Comparison of ENCODE assay signal across 8 cellular contexts in genomic region chr6:75601608-75602163, GRCh38. TPM values are rescaled to one million over a fixed set of nuclear protein-coding genes. Genes with fewer than 3 reads are reported as not detected.
DNase-seq lines count a peak whose midpoint lies in the region; ATAC-seq and FAIRE-seq lines count a peak whose summit lies in the region.

SENP6 (plus strand) TSS chr6:75601880; CDS start chr6:75602525, 645 bp downstream.

- peak within 1 kb of the TSS; percentile 99 for H3K27ac Mint-ChIP-seq in activated T-helper 1 cell treated with anti-CD3 and anti-CD28 coated beads, Interleukin-12 subunit alpha, Interleukin-12 subunit beta, Interleukin-2, Interleukin-4 antibody, amounts not matched to agents 30 ng/mL and 10 ng/mL and 1 ng/mL, durations not matched to agents 14 hours and 24 hours and 36 hours
- H3K27ac Mint-ChIP-seq in naive thymus-derived CD4-positive, alpha-beta T cell: peak within 1 kb of the TSS; percentile 97 to 99 (median 98)
- peak within 1 kb of the TSS; percentile 96 for H3K27ac Mint-ChIP-seq in stimulated activated memory B cell treated with anti-CD40 and anti-IgM and Interleukin-4, amounts not matched to agents 10 μg/mL and 1 μg/mL and 100 μg/mL, for 72 hours

- H3K4me1 Mint-ChIP-seq in activated T-helper 1 cell treated with anti-CD3 and anti-CD28 coated beads, Interleukin-12 subunit alpha, Interleukin-12 subunit beta, Interleukin-2, Interleukin-4 antibody, amounts not matched to agents 30 ng/mL and 10 ng/mL and 1 ng/mL, durations not matched to agents 14 hours and 24 hours and 36 hours (ENCODE audit: low read depth): peaks cover 50% of the 10 kb centered on the region
- peaks cover 45 to 81% (median 73%) of the 10 kb centered on the region in 7 donors for H3K4me1 Mint-ChIP-seq in naive thymus-derived CD4-positive, alpha-beta T cell
- H3K4me1 Mint-ChIP-seq in stimulated activated memory B cell treated with anti-CD40 and anti-IgM and Interleukin-4, amounts not matched to agents 10 μg/mL and 1 μg/mL and 100 μg/mL, for 72 hours: peaks cover 60% of the 10 kb centered on the region

- no peaks in the 10 kb centered on the region for H3K27me3 ChIP-seq in naive thymus-derived CD4-positive, alpha-beta T cell (ENCODE audit: control insufficient read depth in 2 of 2, insufficient read depth in 2 of 2, low read length in 2 of 2)

- CTCF ChIA-PET in naive thymus-derived CD4-positive, alpha-beta T cell (lab: Charles Lee): no interaction called here

- intact Hi-C loops in activated T-helper 1 cell treated with anti-CD3 and anti-CD28 coated beads, Interleukin-12 subunit alpha, Interleukin-12 subunit beta, Interleukin-2, Interleukin-4 antibody, amounts not matched to agents 30 ng/mL and 10 ng/mL and 1 ng/mL, durations not matched to agents 14 hours and 24 hours and 36 hours (cut with micrococcal nuclease): loop anchor here (1.0 to 5.0 kb wide), 3 partner anchors 146 to 358 kb away; partner anchors contain the start of genes COX7A2 and MYO6
- intact Hi-C loops in naive thymus-derived CD4-positive, alpha-beta T cell (cut with micrococcal nuclease): loop anchor here (1.0 to 5.0 kb wide), 6 partner anchors 74 to 1949 kb away; partner anchors contain the start of genes COX7A2 (in 2 of the 2), TMEM30A (in 2 of the 2) and SLC17A5 (in 1 of the 2)

- peaks cover 27 to 38% of the 10 kb centered on the region in 2 donors for H3K4me1 ChIP-seq in naive thymus-derived CD4-positive, alpha-beta T cell (ENCODE audit: control insufficient read depth in 2 of 2, insufficient read depth in 2 of 2, low read length in 2 of 2)

- POLR2A ChIA-PET in naive thymus-derived CD4-positive, alpha-beta T cell (lab: Charles Lee): interaction anchor here (0.7 to 3.0 kb wide), 10 partner anchors 8 to 1948 kb away, joined by 3 to 16 read pairs (median 4); partner anchors contain the start of genes COX7A2, SLC17A5 and TMEM30A

- H3K36me3 ChIP-seq in naive thymus-derived CD4-positive, alpha-beta T cell (ENCODE audit: control insufficient read depth in 2 of 3, insufficient read depth in 3 of 3, low read length in 3 of 3): peaks cover 0 to 10% (median 0%) of the 10 kb centered on the region in 3 experiments

- H3K36me3 Mint-ChIP-seq in activated T-helper 1 cell treated with anti-CD3 and anti-CD28 coated beads, Interleukin-12 subunit alpha, Interleukin-12 subunit beta, Interleukin-2, Interleukin-4 antibody, amounts not matched to agents 30 ng/mL and 10 ng/mL and 1 ng/mL, durations not matched to agents 14 hours and 24 hours and 36 hours (ENCODE audit: low read depth): peaks cover 22% of the 10 kb centered on the region
- peaks cover 0 to 19% (median 3%) of the 10 kb centered on the region in 5 donors for H3K36me3 Mint-ChIP-seq in naive thymus-derived CD4-positive, alpha-beta T cell
- peaks cover 7% of the 10 kb centered on the region for H3K36me3 Mint-ChIP-seq in stimulated activated memory B cell treated with anti-CD40 and anti-IgM and Interleukin-4, amounts not matched to agents 10 μg/mL and 1 μg/mL and 100 μg/mL, for 72 hours

- H3K9me3 Mint-ChIP-seq in activated T-helper 1 cell treated with anti-CD3 and anti-CD28 coated beads, Interleukin-12 subunit alpha, Interleukin-12 subunit beta, Interleukin-2, Interleukin-4 antibody, amounts not matched to agents 30 ng/mL and 10 ng/mL and 1 ng/mL, durations not matched to agents 14 hours and 24 hours and 36 hours: no peaks in the 10 kb centered on the region
- no peaks in the 10 kb centered on the region for H3K9me3 Mint-ChIP-seq in naive thymus-derived CD4-positive, alpha-beta T cell
- H3K9me3 Mint-ChIP-seq in stimulated activated memory B cell treated with anti-CD40 and anti-IgM and Interleukin-4, amounts not matched to agents 10 μg/mL and 1 μg/mL and 100 μg/mL, for 72 hours: no peaks in the 10 kb centered on the region

- H3K27ac ChIP-seq in naive thymus-derived CD4-positive, alpha-beta T cell (ENCODE audit: low read depth, low read length): peak within 1 kb of the TSS; percentile 97

- peak within 1 kb of the TSS; percentile 87 for H3K4me3 ChIP-seq in naive thymus-derived CD4-positive, alpha-beta T cell (ENCODE audit: low read length)

- H3K4me3 Mint-ChIP-seq in activated T-helper 1 cell treated with anti-CD3 and anti-CD28 coated beads, Interleukin-12 subunit alpha, Interleukin-12 subunit beta, Interleukin-2, Interleukin-4 antibody, amounts not matched to agents 30 ng/mL and 10 ng/mL and 1 ng/mL, durations not matched to agents 14 hours and 24 hours and 36 hours: peak within 1 kb of the TSS; percentile 100
- H3K4me3 Mint-ChIP-seq in naive thymus-derived CD4-positive, alpha-beta T cell: peak within 1 kb of the TSS; percentile 78 to 100 (median 99)
- H3K4me3 Mint-ChIP-seq in stimulated activated memory B cell treated with anti-CD40 and anti-IgM and Interleukin-4, amounts not matched to agents 10 μg/mL and 1 μg/mL and 100 μg/mL, for 72 hours: peak within 1 kb of the TSS; percentile 98

- H3K9me3 ChIP-seq in naive thymus-derived CD4-positive, alpha-beta T cell (ENCODE audit: control insufficient read depth in 2 of 3, low read length in 3 of 3): no peaks in the 10 kb centered on the region

- peak; percentile 72 for FAIRE-seq in HTR-8/SVneo (lab: Jason Lieb, UNC)

- ATAC-seq in GM21367 (IDR thresholded peaks at IDR 0.05; ENCODE audit: unreplicated experiment): peak; percentile 56
- peak; percentile 80 for ATAC-seq in naive thymus-derived CD4-positive, alpha-beta T cell
- ATAC-seq in stimulated activated memory B cell treated with anti-CD40 and anti-IgM and Interleukin-4, amounts not matched to agents 10 μg/mL and 1 μg/mL and 100 μg/mL, for 72 hours: peak; percentile 89

- DNase-seq in DMS 273 treated with DMSO at 0.1 percent for 48 hours (lab: John Stamatoyannopoulos, UW) (peak; percentile 56), HTR-8/SVneo (ENCODE audit: insufficient read length, low spot score) (peak; percentile 63), RKO (ENCODE audit: low spot score) (peak; percentile 83), fibroblast of gingiva (ENCODE audit: low read depth) (peak; percentile 86)
- DNase-seq in activated T-helper 1 cell treated with anti-CD3 and anti-CD28 coated beads, Interleukin-12 subunit alpha, Interleukin-12 subunit beta, Interleukin-2, Interleukin-4 antibody, amounts not matched to agents 30 ng/mL and 10 ng/mL and 1 ng/mL, durations not matched to agents 14 hours and 24 hours and 36 hours (ENCODE audit: low spot score): peak; percentile 68
- DNase-seq in naive thymus-derived CD4-positive, alpha-beta T cell: peak; percentile 68 to 81 (median 79)

- H3K27me3 Mint-ChIP-seq in activated T-helper 1 cell treated with anti-CD3 and anti-CD28 coated beads, Interleukin-12 subunit alpha, Interleukin-12 subunit beta, Interleukin-2, Interleukin-4 antibody, amounts not matched to agents 30 ng/mL and 10 ng/mL and 1 ng/mL, durations not matched to agents 14 hours and 24 hours and 36 hours (ENCODE audit: insufficient read depth): no peaks in the 10 kb centered on the region
- H3K27me3 Mint-ChIP-seq in naive thymus-derived CD4-positive, alpha-beta T cell: no peaks in the 10 kb centered on the region
- H3K27me3 Mint-ChIP-seq in stimulated activated memory B cell treated with anti-CD40 and anti-IgM and Interleukin-4, amounts not matched to agents 10 μg/mL and 1 μg/mL and 100 μg/mL, for 72 hours: no peaks in the 10 kb centered on the region

RNA-seq across cellular contexts. Expression of gene SENP6, which starts in this region (rescaled TPM):
- 81.2 and 81.7 TPM in 2 replicates for total RNA-seq in activated T-helper 1 cell treated with anti-CD3 and anti-CD28 coated beads, Interleukin-12 subunit alpha, Interleukin-12 subunit beta, Interleukin-2, Interleukin-4 antibody, amounts not matched to agents 30 ng/mL and 10 ng/mL and 1 ng/mL, durations not matched to agents 14 hours and 24 hours and 36 hours
- 100 to 1,000 TPM in 4 of 5 experiments, 10 to 100 TPM in 1; 77.9 to 132 (median 124) TPM for total RNA-seq in naive thymus-derived CD4-positive, alpha-beta T cell
- polyA plus RNA-seq in naive thymus-derived CD4-positive, alpha-beta T cell: 10 to 100 TPM; 51.7 to 82.1 TPM

Comparison
In these comparisons a context has a peak if more than half of its experiments do, and no peak if none do; other contexts are left out.
1. Peak in every context shown above with its lines: DNase-seq, ATAC-seq, H3K4me3 ChIP-seq and H3K27ac ChIP-seq.